ENCODE assay signal across 8 cellular contexts in genomic region chr6:13302751-13303667, GRCh38. TPM values are rescaled to one million over a fixed set of nuclear protein-coding genes. Genes with fewer than 3 reads are reported as not detected.
DNase-seq lines count a peak whose midpoint lies in the region; ATAC-seq and TF ChIP-seq lines count a peak whose summit lies in the region.

No MANE protein-coding gene starts in this region.

- ATAC-seq in activated CD8-positive, alpha-beta memory T cell treated with anti-CD3 and anti-CD28 coated beads, Interleukin-2, amount 10 ng/mL, durations not matched to agents 7 days and 5 days, result peak; percentile 92
- peak; percentile 88 for ATAC-seq in upper lobe of right lung

- H3K36me3 ChIP-seq in MM.1S (replicated peaks; ENCODE audit: insufficient read depth, low read length) (no peaks in the 10 kb centered on the region; the same call in 1 of the 2 replicates), upper lobe of right lung (peaks cover 58% of the 10 kb centered on the region)

- peaks cover 16% of the 10 kb centered on the region for H3F3A ChIP-seq in MM.1S (ENCODE audit: insufficient read depth, low read length)

- H3K36me3 Mint-ChIP-seq in activated CD8-positive, alpha-beta memory T cell treated with anti-CD3 and anti-CD28 coated beads, Interleukin-2, amount 10 ng/mL, durations not matched to agents 7 days and 5 days, result peaks cover 36% of the 10 kb centered on the region

- peak overlapping the region; percentile 48 for H3K4me3 ChIP-seq in MM.1S (ENCODE audit: low read length)
- no peak overlapping the region for H3K4me3 ChIP-seq in upper lobe of right lung

- in situ Hi-C loops in GM13977 (cut with MboI; ENCODE audit: low pct_unique_long_range_greater_than_20kb, low sequenced_read_pairs, unreplicated experiment), result no loop called here

- peaks cover 30% of the 10 kb centered on the region for H3K4me1 ChIP-seq in MM.1S (ENCODE audit: low read length)
- H3K4me1 ChIP-seq in upper lobe of right lung, result peaks cover 32% of the 10 kb centered on the region

- H3K79me2 ChIP-seq in MM.1S (ENCODE audit: low read length), result peaks cover 10% of the 10 kb centered on the region; the same call in 1 of the 2 replicates

- peak overlapping the region; percentile 38 for H3K4me3 Mint-ChIP-seq in activated CD8-positive, alpha-beta memory T cell treated with anti-CD3 and anti-CD28 coated beads, Interleukin-2, amount 10 ng/mL, durations not matched to agents 7 days and 5 days

- H3K27me3 ChIP-seq in MM.1S (replicated peaks; ENCODE audit: insufficient read depth, low read length), result no peaks in the 10 kb centered on the region
- no peaks in the 10 kb centered on the region for H3K27me3 ChIP-seq in upper lobe of right lung

- DNase-seq in GM13977 (ENCODE audit: low spot score) (peak; percentile 78), GOT3 (lab: John Stamatoyannopoulos, UW) (peak; percentile 29), MM.1S (peak; percentile 12), fibroblast of peridontal ligament (ENCODE audit: extremely low read depth) (peak; percentile 96), non-pigmented ciliary epithelial cell (ENCODE audit: low read depth) (peak; percentile 94), upper lobe of right lung (peak; percentile 75), DMS153 (lab: John Stamatoyannopoulos, UW) (no peak)
- peak; percentile 79 for DNase-seq in activated CD8-positive, alpha-beta memory T cell treated with anti-CD3 and anti-CD28 coated beads, Interleukin-2, amount 10 ng/mL, durations not matched to agents 7 days and 5 days

- no peaks in the 10 kb centered on the region for H3K27me3 Mint-ChIP-seq in activated CD8-positive, alpha-beta memory T cell treated with anti-CD3 and anti-CD28 coated beads, Interleukin-2, amount 10 ng/mL, durations not matched to agents 7 days and 5 days

- H3K27ac ChIP-seq in MM.1S (ENCODE audit: low read length) (peak overlapping the region; percentile 55; the same call in 1 of the 2 replicates), upper lobe of right lung (peak overlapping the region; percentile 72)

- H3K27ac Mint-ChIP-seq in activated CD8-positive, alpha-beta memory T cell treated with anti-CD3 and anti-CD28 coated beads, Interleukin-2, amount 10 ng/mL, durations not matched to agents 7 days and 5 days, result peak overlapping the region; percentile 84

- no peak overlapping the region for H2AFZ ChIP-seq in MM.1S (ENCODE audit: low read length)

- no peaks in the 10 kb centered on the region for H3K9me3 Mint-ChIP-seq in activated CD8-positive, alpha-beta memory T cell treated with anti-CD3 and anti-CD28 coated beads, Interleukin-2, amount 10 ng/mL, durations not matched to agents 7 days and 5 days (ENCODE audit: low read depth)

- H3K9me3 ChIP-seq in MM.1S (replicated peaks; ENCODE audit: insufficient read depth, low read length) (no peaks in the 10 kb centered on the region), upper lobe of right lung (no peaks in the 10 kb centered on the region)

- no peaks in the 10 kb centered on the region for H4K20me1 ChIP-seq in MM.1S (ENCODE audit: insufficient read depth, low read length)

- no peak for TF ChIP-seq CTCF in GM13977 (IDR thresholded peaks at IDR 0.05; ENCODE audit: extremely low read depth, insufficient read depth, missing control alignments)
- TF ChIP-seq CTCF in MM.1S (IDR thresholded peaks at IDR 0.05; ENCODE audit: low read length), result no peak
- TF ChIP-seq CTCF in upper lobe of right lung (IDR thresholded peaks at IDR 0.05), result no peak

- CTCF ChIA-PET in activated CD8-positive, alpha-beta memory T cell treated with anti-CD3 and anti-CD28 coated beads, Interleukin-2, amount 10 ng/mL, durations not matched to agents 7 days and 5 days (lab: Charles Lee), result interaction anchor here (0.8 to 2.0 kb wide), 4 partner anchors 25 to 392 kb away, joined by 3 to 5 read pairs (median 4); partner anchors contain the start of genes NOL7, SIRT5 and TBC1D7

- H3K9ac ChIP-seq in MM.1S (ENCODE audit: low read length), result peak overlapping the region; percentile 6; the same call in 1 of the 2 replicates

- no peaks in the 10 kb centered on the region for H3K9me2 ChIP-seq in MM.1S (replicated peaks; ENCODE audit: insufficient read depth, low read length)

- H3K4me2 ChIP-seq in MM.1S (ENCODE audit: low read depth, low read length), result peak overlapping the region; percentile 87

- intact Hi-C loops in upper lobe of right lung (cut with DNase I), result no loop called here

- H3K4me1 Mint-ChIP-seq in activated CD8-positive, alpha-beta memory T cell treated with anti-CD3 and anti-CD28 coated beads, Interleukin-2, amount 10 ng/mL, durations not matched to agents 7 days and 5 days, result peaks cover 24% of the 10 kb centered on the region

RNA-seq across cellular contexts. Expression of gene TBC1D7, which starts 25.3 kb away (rescaled TPM):
- 10 to 100 TPM; 25.1 to 26.0 TPM for total RNA-seq in activated CD8-positive, alpha-beta memory T cell treated with anti-CD3 and anti-CD28 coated beads, Interleukin-2, amount 10 ng/mL, durations not matched to agents 7 days and 5 days
- total RNA-seq in upper lobe of right lung, result 18.1 TPM
